ENCODE assay signal across 12 cellular contexts in the genomic region with DNA sequence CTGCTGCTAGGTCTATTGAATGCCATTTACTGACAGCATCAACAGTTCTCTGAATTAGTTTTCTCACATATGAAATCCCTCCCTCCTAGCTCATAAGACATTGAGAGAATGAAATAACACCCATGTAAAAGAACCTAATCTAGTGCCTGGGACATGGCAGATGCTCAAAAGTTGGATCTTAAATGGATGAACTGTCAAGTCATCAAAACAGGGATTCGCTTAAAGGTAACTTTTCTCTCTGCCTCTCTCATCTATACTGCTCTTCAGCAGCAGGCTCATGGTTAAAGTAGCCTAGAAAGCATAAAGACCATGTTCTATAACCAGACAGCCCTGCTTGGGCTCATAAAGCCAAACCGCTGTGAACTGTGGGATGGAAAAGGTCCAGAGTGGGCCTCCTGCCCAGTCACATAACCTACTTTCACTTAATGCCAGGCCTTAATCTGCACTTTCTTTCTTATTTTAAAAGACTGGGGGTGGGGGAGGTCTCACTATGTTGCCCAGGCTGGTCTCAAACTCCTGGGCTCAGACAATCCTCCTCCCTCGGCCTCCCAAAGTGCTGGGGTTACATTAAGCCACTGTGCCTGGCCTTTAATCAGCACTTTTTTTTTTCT. TPM values are rescaled to one million over a fixed set of nuclear protein-coding genes. Genes with fewer than 3 reads are reported as not detected.
A peak's percentile ranks its signal among the peaks of the same experiment; 100 is the strongest.
DNase-seq lines count a peak whose midpoint lies in the region; ATAC-seq, FAIRE-seq and TF ChIP-seq lines count a peak whose summit lies in the region.
"Had no signal": no experiment of that assay in that cellular context is flagged by ENCODE, and none has a peak within 500 bp of the region (broad histone marks: within the 10 kb centered on the region; RNA-seq: fewer than 3 reads in every experiment).

No MANE protein-coding gene starts in this region.

- H3K9ac ChIP-seq in astrocyte (ENCODE audit: low read length) (no peak overlapping the region), keratinocyte (ENCODE audit: control insufficient read depth, extremely low read depth, insufficient read depth, low read length) (no peak overlapping the region)

- H3K9me3 ChIP-seq in astrocyte (ENCODE audit: insufficient read depth, low read depth, low read length) (no peaks in the 10 kb centered on the region), keratinocyte (ENCODE audit: control insufficient read depth, low read depth, low read length) (no peaks in the 10 kb centered on the region), upper lobe of left lung (no peaks in the 10 kb centered on the region)
- H3K9me3 ChIP-seq: mucosa of descending colon had no signal

- peaks cover 2% of the 10 kb centered on the region for H3K36me3 Mint-ChIP-seq in astrocyte (ENCODE audit: low read depth, unreplicated experiment)

- H3K27ac Mint-ChIP-seq in astrocyte (ENCODE audit: unreplicated experiment), result no peak overlapping the region

- dilution Hi-C loops in keratinocyte (cut with MboI; ENCODE audit: extremely low pct_ligation_motif_present, low sequenced_read_pairs), result loop anchor here (5.0 kb wide), 1 partner anchor 34 kb away; no protein-coding TSS in a partner anchor

- intact Hi-C loops in Right ventricle myocardium superior (cut with DNase I), result no loop called here
- intact Hi-C loops in left cardiac atrium (cut with DNase I), result no loop called here

- H3K4me2 ChIP-seq in astrocyte (ENCODE audit: low read length), result no peak overlapping the region
- no peak overlapping the region for H3K4me2 ChIP-seq in keratinocyte (ENCODE audit: control insufficient read depth, extremely low read depth, insufficient read depth, low read depth, low read length)

- WGBS in upper lobe of left lung, 2 donors, result 84 to 87% methylated on average over 3 of the region's 3 CpGs

- H4K20me1 ChIP-seq in astrocyte (ENCODE audit: insufficient read depth, low read length) (peaks cover 58% of the 10 kb centered on the region), keratinocyte (ENCODE audit: control insufficient read depth, extremely low read depth, insufficient read depth, low read length) (peaks cover 7% of the 10 kb centered on the region)

- H3K4me1 ChIP-seq in astrocyte (ENCODE audit: insufficient read depth, low read length) (peaks cover 13% of the 10 kb centered on the region), keratinocyte (ENCODE audit: control insufficient read depth, extremely low read depth, insufficient read depth, low read length) (peaks cover 63% of the 10 kb centered on the region), upper lobe of left lung (peaks cover 56 to 85% (median 74%) of the 10 kb centered on the region in 4 donors)

- no peaks in the 10 kb centered on the region for H3K27me3 ChIP-seq in astrocyte (ENCODE audit: insufficient read depth, low read length)
- H3K27me3 ChIP-seq in keratinocyte (ENCODE audit: control insufficient read depth, extremely low read depth, insufficient read depth, low read length), result no peaks in the 10 kb centered on the region
- no peaks in the 10 kb centered on the region for H3K27me3 ChIP-seq in upper lobe of left lung

- no peak for TF ChIP-seq POLR2A in upper lobe of left lung (IDR thresholded peaks at IDR 0.05)

- no peaks in the 10 kb centered on the region for H3K27me3 Mint-ChIP-seq in astrocyte (ENCODE audit: low read depth, unreplicated experiment)

- FAIRE-seq in astrocyte (lab: Jason Lieb, UNC) (no peak), keratinocyte (lab: Jason Lieb, UNC) (no peak)

- H2AFZ ChIP-seq in astrocyte (ENCODE audit: low read depth, low read length) (no peak overlapping the region), keratinocyte (ENCODE audit: control insufficient read depth, low read length) (no peak overlapping the region)

- peaks cover 82% of the 10 kb centered on the region for H3K79me2 ChIP-seq in astrocyte (ENCODE audit: insufficient read depth, low read length)
- H3K79me2 ChIP-seq in keratinocyte (ENCODE audit: control insufficient read depth, insufficient read depth, low read length), result peaks cover 86% of the 10 kb centered on the region

- H3K36me3 ChIP-seq in astrocyte (ENCODE audit: insufficient read depth, low read length) (no peaks in the 10 kb centered on the region), keratinocyte (ENCODE audit: control insufficient read depth in 2 of 2, extremely low read depth in 1 of 2, insufficient read depth in 2 of 2, low read length in 2 of 2) (peaks cover 0 to 5% of the 10 kb centered on the region in 2 experiments), upper lobe of left lung (no peaks in the 10 kb centered on the region)

- H3K9me1 ChIP-seq in keratinocyte (ENCODE audit: control insufficient read depth, extremely low read depth, insufficient read depth, low read length), result no peaks in the 10 kb centered on the region

- peak; percentile 64 for DNase-seq in Right ventricle myocardium superior
- DNase-seq in left cardiac atrium, result no peak
- peak; percentile 47 for DNase-seq in astrocyte (ENCODE audit: low read depth)
- no peak for DNase-seq in keratinocyte (ENCODE audit: low read depth, low spot score)
- DNase-seq in upper lobe of left lung, result no peak
- DNase-seq in activated gamma-delta T cell treated with Interleukin-2 at 50 U/mL for 16 hours, result no peak
- DNase-seq: AML-193, mucosa of descending colon had no signal

- no peak for TF ChIP-seq EP300 in upper lobe of left lung (IDR thresholded peaks at IDR 0.05)

- H3K9me3 Mint-ChIP-seq in astrocyte (ENCODE audit: unreplicated experiment), result no peaks in the 10 kb centered on the region

- TF ChIP-seq CTCF in astrocyte (IDR thresholded peaks at IDR 0.05; ENCODE audit: insufficient read depth, low read depth, low read length), result no peak
- TF ChIP-seq CTCF in keratinocyte (optimal IDR thresholded peaks at IDR 0.05 in 1 of 3, IDR thresholded peaks at IDR 0.05 in 1 of 3, conservative IDR thresholded peaks at IDR 0.05 in 1 of 3; ENCODE audit: extremely low read depth in 1 of 3, insufficient read depth in 2 of 3, low read length in 3 of 3), result no peak
- no peak for TF ChIP-seq CTCF in upper lobe of left lung (IDR thresholded peaks at IDR 0.05)

- H3K4me1 Mint-ChIP-seq in astrocyte (ENCODE audit: low read depth, unreplicated experiment), result peaks cover 36% of the 10 kb centered on the region

- no peak overlapping the region for H3K27ac ChIP-seq in astrocyte (ENCODE audit: low read depth, low read length)
- H3K27ac ChIP-seq in keratinocyte (ENCODE audit: control insufficient read depth, insufficient read depth, low read length), result peak overlapping the region; percentile 57
- H3K27ac ChIP-seq in upper lobe of left lung, result peak overlapping the region in 3 of 4 donors; percentile 0 to 95 (median 92)
- H3K27ac ChIP-seq: SK-N-MC had no signal

- no peak for ATAC-seq in Right ventricle myocardium superior (ENCODE audit: poor library complexity)
- no peak for ATAC-seq in left cardiac atrium
- no peak for ATAC-seq in upper lobe of left lung (ENCODE audit: low FRiP score in 2 of 2)
- no peak for ATAC-seq in HG02870 (IDR thresholded peaks at IDR 0.05; ENCODE audit: unreplicated experiment)
- no peak for ATAC-seq in GM19397 (IDR thresholded peaks at IDR 0.05; ENCODE audit: unreplicated experiment)
- ATAC-seq: mucosa of descending colon had no signal

- H3K4me3 ChIP-seq in astrocyte (ENCODE audit: insufficient read depth, low read depth, low read length) (no peak overlapping the region), keratinocyte (ENCODE audit: control insufficient read depth in 2 of 3, extremely low read depth in 1 of 3, insufficient read depth in 2 of 3, low read depth in 1 of 3, low read length in 3 of 3) (no peak overlapping the region), upper lobe of left lung (no peak overlapping the region)
- H3K4me3 ChIP-seq: mucosa of descending colon, SK-N-MC had no signal

- H3K4me3 Mint-ChIP-seq in astrocyte (ENCODE audit: unreplicated experiment), result no peak overlapping the region

RNA-seq across cellular contexts. Expression of gene TMEM245, which starts 3.7 kb away (rescaled TPM):
- total RNA-seq in Right ventricle myocardium superior (102 TPM), left cardiac atrium (10 to 100 TPM; 67.4 to 79.3 TPM), astrocyte (52.2 and 54.1 TPM in 2 replicates), upper lobe of left lung (100 to 1,000 TPM in 3 of 6 donors, 10 to 100 TPM in 3; 54.5 to 203 (median 88.7) TPM)
- 40.0 to 46.1 TPM (median 41.6 TPM) in 3 replicates for polyA plus RNA-seq in keratinocyte
- polyA plus RNA-seq in keratinocyte (2011; ENCODE audit: low read depth), result 7.0 TPM
- polyA plus RNA-seq in keratinocyte (2011; cell fraction: cytosol; rRNA removed), result 12.6 and 23.7 TPM in 2 replicates
- 56.7 and 60.9 TPM in 2 replicates for polyA plus RNA-seq in keratinocyte (2011; cell fraction: nucleus; rRNA removed)
- polyA plus RNA-seq in keratinocyte (2012; ENCODE audit: low replicate concordance), result 14.0 and 27.5 TPM in 2 replicates
- 74.8 to 108 TPM (median 101 TPM) in 3 replicates for polyA minus RNA-seq in keratinocyte
- 33.6 TPM for polyA minus RNA-seq in keratinocyte (2011; cell fraction: cytosol; rRNA and poly(A)+ RNA removed)
- polyA minus RNA-seq in keratinocyte (2011; cell fraction: nucleus; rRNA and poly(A)+ RNA removed), result 82.5 and 161 TPM in 2 replicates

RNA-seq across cellular contexts. Expression of gene FRRS1L, which starts 51.0 kb away (rescaled TPM):
- total RNA-seq in Right ventricle myocardium superior (1.2 TPM), left cardiac atrium (1 to 10 TPM; 4.4 to 5.7 TPM), astrocyte (0.43 and 1.1 TPM in 2 replicates), upper lobe of left lung (under 1 TPM in 3 of 6 donors, not detected in 3; 0.06 to 0.13 (median 0.10) TPM)
- polyA plus RNA-seq in keratinocyte, result 0.01 to 0.03 TPM in 2 of 3 replicates, not detected in the other
- polyA plus RNA-seq in keratinocyte (2011; ENCODE audit: low read depth), result not detected
- polyA plus RNA-seq in keratinocyte (2011; cell fraction: cytosol; rRNA removed), result 0.01 and 0.04 TPM in 2 replicates
- 0.09 TPM in 1 of 2 replicates, not detected in the other for polyA plus RNA-seq in keratinocyte (2011; cell fraction: nucleus; rRNA removed)
- polyA plus RNA-seq in keratinocyte (2012; ENCODE audit: low replicate concordance), result 0.01 TPM in 1 of 2 replicates, not detected in the other
- polyA minus RNA-seq in keratinocyte, result not detected in 3 replicates
- not detected for polyA minus RNA-seq in keratinocyte (2011; cell fraction: cytosol; rRNA and poly(A)+ RNA removed)
- polyA minus RNA-seq in keratinocyte (2011; cell fraction: nucleus; rRNA and poly(A)+ RNA removed), result 0.08 TPM in 1 of 2 replicates, not detected in the other
- total RNA-seq: activated CD8-positive, alpha-beta memory T cell treated with anti-CD3 and anti-CD28 coated beads for 36 hours had no signal

Comparison
In these comparisons a context has a peak if more than half of its experiments do, and no peak if none do; other contexts are left out.
1. DNase-seq: peak in Right ventricle myocardium superior (single experiment) and astrocyte (single experiment); none in left cardiac atrium (single experiment), keratinocyte (single experiment), upper lobe of left lung (0 of 2) and activated gamma-delta T cell treated with Interleukin-2 at 50 U/mL for 16 hours (single experiment).